ENCODE assay signal across 1 cellular context in genomic region chr16:1690810-1691209, GRCh38.
TF ChIP-seq lines count a peak whose summit lies in the region.

No MANE protein-coding gene starts in this region.

TF ChIP-seq in HCT116, 20 proteins besides CTCF, POLR2A, EP300 and RAD21:
- TF ChIP-seq SRF (IDR thresholded peaks at IDR 0.05; ENCODE audit: low read depth) (no peak), ZFX (IDR thresholded peaks at IDR 0.05) (no peak), POLR2AphosphoS5 (IDR thresholded peaks at IDR 0.05; ENCODE audit: low read depth, low read length) (no peak), MAX (IDR thresholded peaks at IDR 0.05) (no peak)
